In the genomic region with DNA sequence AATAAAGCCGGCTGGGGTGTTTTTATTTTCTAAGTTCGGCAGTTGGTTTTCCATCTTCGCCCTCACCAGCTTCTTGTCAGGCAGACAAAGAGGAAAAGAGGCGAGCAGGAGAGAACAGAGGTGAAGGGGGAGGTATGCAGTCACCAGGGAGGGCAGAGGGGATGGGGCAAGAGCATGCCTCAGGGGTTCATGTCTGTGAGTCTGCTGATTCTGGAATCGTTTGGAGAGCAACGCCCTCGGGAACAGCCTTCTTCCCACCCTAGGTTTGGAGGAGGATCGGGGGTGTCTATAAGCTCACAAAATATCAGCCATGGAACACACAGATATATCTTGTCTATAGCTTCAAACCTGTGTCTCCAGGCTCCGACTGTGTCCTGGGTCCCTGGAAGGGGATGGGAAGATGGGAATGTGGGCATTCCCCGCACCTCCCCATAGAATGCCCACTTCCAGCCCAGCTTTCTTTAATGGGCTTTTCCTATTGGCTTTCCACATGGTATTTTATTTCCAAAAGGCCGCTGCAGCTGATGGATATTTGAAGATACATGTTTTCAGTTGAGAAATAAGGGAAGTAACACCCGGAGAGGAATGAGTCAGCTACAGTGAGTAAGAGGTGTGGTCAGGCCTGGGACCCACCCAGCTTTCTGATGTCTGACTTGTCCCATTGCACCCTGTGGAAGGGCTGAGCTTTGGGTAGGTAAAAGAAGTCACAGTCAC, we compare ENCODE assay signal across 10 cellular contexts.
DNase-seq lines count a peak whose midpoint lies in the region; ATAC-seq and TF ChIP-seq lines count a peak whose summit lies in the region.
"Had no signal": no experiment of that assay in that cellular context is flagged by ENCODE, and none has a peak within 500 bp of the region (broad histone marks: within the 10 kb centered on the region; RNA-seq: fewer than 3 reads in every experiment).

No MANE protein-coding gene starts in this region.

- peaks cover 0 to 35% (median 0%) of the 10 kb centered on the region in 45 donors for H3K27me3 ChIP-seq in dorsolateral prefrontal cortex

- H3K9me3 Mint-ChIP-seq in activated CD8-positive, alpha-beta T cell treated with anti-CD3 and anti-CD28 coated beads for 36 hours = no peaks in the 10 kb centered on the region
- peaks cover 5% of the 10 kb centered on the region for H3K9me3 Mint-ChIP-seq in activated CD8-positive, alpha-beta T cell treated with anti-CD3 and anti-CD28 coated beads, Interleukin-2, amount 10 ng/mL, durations not matched to agents 7 days and 5 days (ENCODE audit: insufficient read depth)
- H3K9me3 Mint-ChIP-seq in stimulated activated memory B cell treated with anti-CD40 and anti-IgM and Interleukin-4, amounts not matched to agents 10 μg/mL and 1 μg/mL and 100 μg/mL, for 72 hours = no peaks in the 10 kb centered on the region

- intact Hi-C loops in activated CD8-positive, alpha-beta T cell treated with anti-CD3 and anti-CD28 coated beads for 36 hours (cut with micrococcal nuclease) = no loop called here
- intact Hi-C loops in dorsolateral prefrontal cortex (cut with DNase I) = no loop called here

- peaks cover 14% of the 10 kb centered on the region for H3K27me3 Mint-ChIP-seq in activated CD8-positive, alpha-beta T cell treated with anti-CD3 and anti-CD28 coated beads for 36 hours
- peaks cover 3% of the 10 kb centered on the region for H3K27me3 Mint-ChIP-seq in activated CD8-positive, alpha-beta T cell treated with anti-CD3 and anti-CD28 coated beads, Interleukin-2, amount 10 ng/mL, durations not matched to agents 7 days and 5 days (ENCODE audit: low read depth)
- peaks cover 18% of the 10 kb centered on the region for H3K27me3 Mint-ChIP-seq in stimulated activated memory B cell treated with anti-CD40 and anti-IgM and Interleukin-4, amounts not matched to agents 10 μg/mL and 1 μg/mL and 100 μg/mL, for 72 hours

- H3K4me1 Mint-ChIP-seq in activated CD8-positive, alpha-beta T cell treated with anti-CD3 and anti-CD28 coated beads for 36 hours (ENCODE audit: low read depth) = no peaks in the 10 kb centered on the region
- no peaks in the 10 kb centered on the region for H3K4me1 Mint-ChIP-seq in activated CD8-positive, alpha-beta T cell treated with anti-CD3 and anti-CD28 coated beads, Interleukin-2, amount 10 ng/mL, durations not matched to agents 7 days and 5 days (ENCODE audit: low read depth)
- no peaks in the 10 kb centered on the region for H3K4me1 Mint-ChIP-seq in stimulated activated memory B cell treated with anti-CD40 and anti-IgM and Interleukin-4, amounts not matched to agents 10 μg/mL and 1 μg/mL and 100 μg/mL, for 72 hours

- H3K27ac Mint-ChIP-seq in activated CD8-positive, alpha-beta T cell treated with anti-CD3 and anti-CD28 coated beads for 36 hours = no peak overlapping the region
- H3K27ac Mint-ChIP-seq in activated CD8-positive, alpha-beta T cell treated with anti-CD3 and anti-CD28 coated beads, Interleukin-2, amount 10 ng/mL, durations not matched to agents 7 days and 5 days = no peak overlapping the region
- no peak overlapping the region for H3K27ac Mint-ChIP-seq in stimulated activated memory B cell treated with anti-CD40 and anti-IgM and Interleukin-4, amounts not matched to agents 10 μg/mL and 1 μg/mL and 100 μg/mL, for 72 hours
- H3K27ac Mint-ChIP-seq: CD4-positive, CD25-positive, alpha-beta regulatory T cell had no signal

- no peak for TF ChIP-seq CTCF in activated CD8-positive, alpha-beta T cell treated with anti-CD3 and anti-CD28 coated beads for 36 hours (IDR thresholded peaks at IDR 0.05)
- no peak for TF ChIP-seq CTCF in dorsolateral prefrontal cortex (IDR thresholded peaks at IDR 0.05 in 54 of 56, conservative IDR thresholded peaks at IDR 0.05 in 2 of 56; ENCODE audit: low read depth in 1 of 56, partially characterized antibody in 56 of 56)

- peak; percentile 47 for DNase-seq in activated CD8-positive, alpha-beta T cell treated with anti-CD3 and anti-CD28 coated beads for 36 hours
- no peak for DNase-seq in activated CD8-positive, alpha-beta T cell treated with anti-CD3 and anti-CD28 coated beads, Interleukin-2, amount 10 ng/mL, durations not matched to agents 7 days and 5 days
- DNase-seq in fibroblast of the conjunctiva (ENCODE audit: low read depth) = peak; percentile 63
- DNase-seq in DMS 273 (lab: John Stamatoyannopoulos, UW; ENCODE audit: unreplicated experiment) = no peak
- no peak for DNase-seq in dorsolateral prefrontal cortex

- ATAC-seq in activated CD8-positive, alpha-beta T cell treated with anti-CD3 and anti-CD28 coated beads for 36 hours = peak; percentile 78
- ATAC-seq in activated CD8-positive, alpha-beta T cell treated with anti-CD3 and anti-CD28 coated beads, Interleukin-2, amount 10 ng/mL, durations not matched to agents 7 days and 5 days = no peak
- ATAC-seq in SK-N-SH treated with all-trans-retinoic acid at 6 μM for 48 hours (peak; percentile 37; the same call in 1 of the 3 replicates), HG03095 (IDR thresholded peaks at IDR 0.05; ENCODE audit: unreplicated experiment) (no peak)
- ATAC-seq in stimulated activated memory B cell treated with anti-CD40 and anti-IgM and Interleukin-4, amounts not matched to agents 10 μg/mL and 1 μg/mL and 100 μg/mL, for 72 hours = peak; percentile 53
- ATAC-seq: Panc1 had no signal

- POLR2A ChIA-PET in activated CD8-positive, alpha-beta T cell treated with anti-CD3 and anti-CD28 coated beads for 36 hours (lab: Charles Lee) = no interaction called here
- POLR2A ChIA-PET in activated CD8-positive, alpha-beta T cell treated with anti-CD3 and anti-CD28 coated beads, Interleukin-2, amount 10 ng/mL, durations not matched to agents 7 days and 5 days (lab: Charles Lee) = no interaction called here

- H3K36me3 Mint-ChIP-seq in activated CD8-positive, alpha-beta T cell treated with anti-CD3 and anti-CD28 coated beads for 36 hours (ENCODE audit: low read depth) = no peaks in the 10 kb centered on the region
- H3K36me3 Mint-ChIP-seq in activated CD8-positive, alpha-beta T cell treated with anti-CD3 and anti-CD28 coated beads, Interleukin-2, amount 10 ng/mL, durations not matched to agents 7 days and 5 days (ENCODE audit: low read depth) = no peaks in the 10 kb centered on the region
- no peaks in the 10 kb centered on the region for H3K36me3 Mint-ChIP-seq in stimulated activated memory B cell treated with anti-CD40 and anti-IgM and Interleukin-4, amounts not matched to agents 10 μg/mL and 1 μg/mL and 100 μg/mL, for 72 hours
- H3K36me3 Mint-ChIP-seq: CD4-positive, CD25-positive, alpha-beta regulatory T cell had no signal

- no peak overlapping the region for H3K4me3 ChIP-seq in dorsolateral prefrontal cortex

- H3K27ac ChIP-seq in dorsolateral prefrontal cortex = no peak overlapping the region

- CTCF ChIA-PET in activated CD8-positive, alpha-beta T cell treated with anti-CD3 and anti-CD28 coated beads for 36 hours (lab: Charles Lee) = no interaction called here
- CTCF ChIA-PET in activated CD8-positive, alpha-beta T cell treated with anti-CD3 and anti-CD28 coated beads, Interleukin-2, amount 10 ng/mL, durations not matched to agents 7 days and 5 days (lab: Charles Lee) = no interaction called here

- no peak overlapping the region for H3K4me3 Mint-ChIP-seq in activated CD8-positive, alpha-beta T cell treated with anti-CD3 and anti-CD28 coated beads for 36 hours
- H3K4me3 Mint-ChIP-seq in activated CD8-positive, alpha-beta T cell treated with anti-CD3 and anti-CD28 coated beads, Interleukin-2, amount 10 ng/mL, durations not matched to agents 7 days and 5 days = no peak overlapping the region
- no peak overlapping the region for H3K4me3 Mint-ChIP-seq in stimulated activated memory B cell treated with anti-CD40 and anti-IgM and Interleukin-4, amounts not matched to agents 10 μg/mL and 1 μg/mL and 100 μg/mL, for 72 hours
- H3K4me3 Mint-ChIP-seq: CD4-positive, CD25-positive, alpha-beta regulatory T cell had no signal

TF ChIP-seq in SK-N-SH treated with all-trans-retinoic acid at 6 μM for 48 hours, 23 proteins besides CTCF, POLR2A, EP300 and RAD21 (continues in another document):
- TF ChIP-seq TCF4 (CRISPR knock-in tag; IDR thresholded peaks at IDR 0.05; ENCODE audit: borderline replicate concordance) = no peak
- TF ChIP-seq ARNTL (CRISPR knock-in tag; IDR thresholded peaks at IDR 0.05; ENCODE audit: borderline replicate concordance, low read depth) = no peak
- no peak for TF ChIP-seq ZNF565 (CRISPR knock-in tag; conservative IDR thresholded peaks at IDR 0.05; ENCODE audit: low read depth)
- no peak for TF ChIP-seq BACH2 (CRISPR knock-in tag; IDR thresholded peaks at IDR 0.05; ENCODE audit: borderline replicate concordance)
- TF ChIP-seq SNAI2 (CRISPR knock-in tag; IDR thresholded peaks at IDR 0.05) = no peak
- no peak for TF ChIP-seq TOX (CRISPR knock-in tag; IDR thresholded peaks at IDR 0.05; ENCODE audit: borderline replicate concordance)
- TF ChIP-seq CSDC2 (CRISPR knock-in tag; IDR thresholded peaks at IDR 0.05) = no peak
- TF ChIP-seq ZFP3 (CRISPR knock-in tag; IDR thresholded peaks at IDR 0.05) = no peak
- no peak for TF ChIP-seq RARB (CRISPR knock-in tag; IDR thresholded peaks at IDR 0.05)
- no peak for TF ChIP-seq PPARA (CRISPR knock-in tag; IDR thresholded peaks at IDR 0.05; ENCODE audit: borderline replicate concordance)
- TF ChIP-seq, protein P1, sequence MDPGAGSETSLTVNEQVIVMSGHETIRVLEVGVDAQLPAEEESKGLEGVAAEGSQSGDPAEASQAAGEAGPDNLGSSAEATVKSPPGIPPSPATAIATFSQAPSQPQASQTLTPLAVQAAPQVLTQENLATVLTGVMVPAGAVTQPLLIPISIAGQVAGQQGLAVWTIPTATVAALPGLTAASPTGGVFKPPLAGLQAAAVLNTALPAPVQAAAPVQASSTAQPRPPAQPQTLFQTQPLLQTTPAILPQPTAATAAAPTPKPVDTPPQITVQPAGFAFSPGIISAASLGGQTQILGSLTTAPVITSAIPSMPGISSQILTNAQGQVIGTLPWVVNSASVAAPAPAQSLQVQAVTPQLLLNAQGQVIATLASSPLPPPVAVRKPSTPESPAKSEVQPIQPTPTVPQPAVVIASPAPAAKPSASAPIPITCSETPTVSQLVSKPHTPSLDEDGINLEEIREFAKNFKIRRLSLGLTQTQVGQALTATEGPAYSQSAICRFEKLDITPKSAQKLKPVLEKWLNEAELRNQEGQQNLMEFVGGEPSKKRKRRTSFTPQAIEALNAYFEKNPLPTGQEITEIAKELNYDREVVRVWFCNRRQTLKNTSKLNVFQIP (CRISPR knock-in tag; IDR thresholded peaks at IDR 0.05; ENCODE audit: borderline replicate concordance, low read depth) = no peak
- no peak for TF ChIP-seq ZC3H10 (CRISPR knock-in tag; IDR thresholded peaks at IDR 0.05)
- TF ChIP-seq ESRRG (CRISPR knock-in tag; IDR thresholded peaks at IDR 0.05) = no peak
- TF ChIP-seq ZNF70 (CRISPR knock-in tag; IDR thresholded peaks at IDR 0.05) = no peak
- no peak for TF ChIP-seq ZFP30 (CRISPR knock-in tag; IDR thresholded peaks at IDR 0.05)
- TF ChIP-seq ISL1 (CRISPR knock-in tag; IDR thresholded peaks at IDR 0.05) = no peak
- no peak for TF ChIP-seq ZNF8 (CRISPR knock-in tag; IDR thresholded peaks at IDR 0.05)

Comparison
In these comparisons a context has a peak if more than half of its experiments do, and no peak if none do; other contexts are left out.
1. ATAC-seq: peak in activated CD8-positive, alpha-beta T cell treated with anti-CD3 and anti-CD28 coated beads for 36 hours (single experiment), SK-N-SH treated with all-trans-retinoic acid at 6 μM for 48 hours (single experiment) and stimulated activated memory B cell treated with anti-CD40 and anti-IgM and Interleukin-4, amounts not matched to agents 10 μg/mL and 1 μg/mL and 100 μg/mL, for 72 hours (single experiment); none in activated CD8-positive, alpha-beta T cell treated with anti-CD3 and anti-CD28 coated beads, Interleukin-2, amount 10 ng/mL, durations not matched to agents 7 days and 5 days (single experiment) and HG03095 (single experiment).
2. DNase-seq: peak in activated CD8-positive, alpha-beta T cell treated with anti-CD3 and anti-CD28 coated beads for 36 hours (single experiment) and fibroblast of the conjunctiva (single experiment); none in activated CD8-positive, alpha-beta T cell treated with anti-CD3 and anti-CD28 coated beads, Interleukin-2, amount 10 ng/mL, durations not matched to agents 7 days and 5 days (single experiment), DMS 273 (single experiment) and dorsolateral prefrontal cortex (0 of 10).